9 cellular contexts compared by ENCODE assay signal in genomic region chr4:174828845-174829701, GRCh38. TPM values are rescaled to one million over a fixed set of nuclear protein-coding genes. Genes with fewer than 3 reads are reported as not detected.
DNase-seq lines count a peak whose midpoint lies in the region; ATAC-seq and TF ChIP-seq lines count a peak whose summit lies in the region.
"Had no signal": no experiment of that assay in that cellular context is flagged by ENCODE, and none has a peak within 500 bp of the region (broad histone marks: within the 10 kb centered on the region; RNA-seq: fewer than 3 reads in every experiment).

GLRA3 (minus strand) TSS chr4:174829247; CDS start chr4:174828811, 436 bp downstream.

- POLR2A ChIA-PET in T-cell (lab: Charles Lee), result no interaction called here

- H3K9me2 ChIP-seq in GM23248 (ENCODE audit: insufficient read depth), result no peaks in the 10 kb centered on the region

- no peak within 1 kb of the TSS for H3K9ac ChIP-seq in GM23248

- peak within 1 kb of the TSS; percentile 43 for H3K4me3 ChIP-seq in GM23248

- peak within 1 kb of the TSS in 2 of 3 donors; percentile 29 to 37 for H3K4me3 Mint-ChIP-seq in T-cell
- H3K4me3 Mint-ChIP-seq in naive B cell, result peak within 1 kb of the TSS in 7 of 8 donors; percentile 49 to 82 (median 72)

- H3K27me3 Mint-ChIP-seq in T-cell (peaks cover 12 to 21% of the 10 kb centered on the region in 2 donors), naive B cell (peaks cover 10 to 22% (median 18%) of the 10 kb centered on the region in 3 donors)

- no peaks in the 10 kb centered on the region for H3K36me3 Mint-ChIP-seq in T-cell
- H3K36me3 Mint-ChIP-seq in naive B cell, result peaks cover 0 to 5% of the 10 kb centered on the region in 2 donors

- H3K27ac ChIP-seq in GM23248, result no peak within 1 kb of the TSS

- H3K9me3 Mint-ChIP-seq in T-cell (peaks cover under 1 to 12% (median 4%) of the 10 kb centered on the region in 3 donors), naive B cell (peaks cover 4 to 12% (median 6%) of the 10 kb centered on the region in 7 donors)

- H3K9me3 ChIP-seq in GM23248 (ENCODE audit: low read depth), result no peaks in the 10 kb centered on the region

- H3K4me2 ChIP-seq in GM23248 (ENCODE audit: unreplicated experiment), result peak within 1 kb of the TSS; percentile 68

- H3K27ac Mint-ChIP-seq in T-cell (peak within 1 kb of the TSS in 1 of 2 donors; percentile 57), naive B cell (no peak within 1 kb of the TSS)

- peaks cover 3 to 12% (median 6%) of the 10 kb centered on the region in 3 donors for H3K4me1 Mint-ChIP-seq in T-cell
- H3K4me1 Mint-ChIP-seq in naive B cell, result peaks cover 0 to 14% (median 11%) of the 10 kb centered on the region in 3 donors

- no peaks in the 10 kb centered on the region for H3K79me2 ChIP-seq in GM23248 (ENCODE audit: insufficient read depth)

- no peak for TF ChIP-seq POLR2A in erythroblast (IDR thresholded peaks at IDR 0.05; ENCODE audit: low read length)

- 2 to 4% methylated on average over 34 to 40 of the region's 40 CpGs for WGBS in GM23248 (ENCODE audit: low coverage in 1 of 2, low lambda C conversion rate in 2 of 2, missing lambda C conversion rate in 2 of 2), 2 experiments

- peak; percentile 57 for DNase-seq in ELR (ENCODE audit: low read depth)
- DNase-seq in GM23248, result peak; percentile 25
- peak; percentile 90 for DNase-seq in NAMALWA (ENCODE audit: low spot score)
- DNase-seq in T-cell, result peak in 2 of 34 experiments; percentile 1 to 7
- DNase-seq in erythroblast (lab: John Stamatoyannopoulos, UW), result peak; percentile 65 to 66
- DNase-seq in naive B cell, result no peak
- no peak for DNase-seq in HT-29 (ENCODE audit: low spot score)
- no peak for DNase-seq in CD1c-positive myeloid dendritic cell (ENCODE audit: extremely low spot score)

- no peaks in the 10 kb centered on the region for H4K20me1 ChIP-seq in GM23248 (ENCODE audit: insufficient read depth)

- peak within 1 kb of the TSS; percentile 58 for H2AFZ ChIP-seq in GM23248

- in situ Hi-C loops in GM23248 (cut with MboI), result no loop called here

- ATAC-seq in T-cell (replicated peaks in 1 of 4) (no peak), naive B cell (ENCODE audit: low read depth in 2 of 2) (peak; percentile 55 to 81)

- no peaks in the 10 kb centered on the region for H3K4me1 ChIP-seq in GM23248 (ENCODE audit: insufficient read depth)

- H3K27me3 ChIP-seq in GM23248 (replicated peaks; ENCODE audit: insufficient read depth), result no peaks in the 10 kb centered on the region

- CTCF ChIA-PET in T-cell (lab: Charles Lee), result no interaction called here

- H3K36me3 ChIP-seq in GM23248 (ENCODE audit: low read depth), result no peaks in the 10 kb centered on the region

- H3F3A ChIP-seq in GM23248 (ENCODE audit: insufficient read depth), result no peaks in the 10 kb centered on the region

RNA-seq across cellular contexts. Expression of gene GLRA3, which starts in this region (rescaled TPM):
- total RNA-seq in GM23248 (2014; rRNA removed; shearing (Covaris generic)), result not detected in 2 replicates
- polyA plus RNA-seq in GM23248 (2016; fragmentation: Nextera tagmentation; extraction: Ambion mirVana), result not detected in 2 replicates
- total RNA-seq in T-cell, result not detected
- polyA plus RNA-seq in naive B cell (ENCODE audit: low read depth in 6 of 6), result under 1 TPM in 1 of 6 donors, not detected in 5; 0.04 TPM
- not detected in 2 replicates for total RNA-seq in HT-29 (2014; rRNA removed; shearing (Covaris generic))
- total RNA-seq: T-helper 2 cell treated with Interferon-gamma antibody and Interleukin-4, amounts not matched to agents 100 ng/mL and 5 ng/mL, for 36 hours had no signal

Comparison
In these comparisons a context has a peak if more than half of its experiments do, and no peak if none do; other contexts are left out.
1. Peak in DNase-seq, H3K4me3 ChIP-seq and H3K4me2 ChIP-seq in GM23248; RNA of the gene not detected or under 1 TPM.
2. Peak in ATAC-seq in naive B cell; RNA of the gene not detected or under 1 TPM.
3. DNase-seq: peak in ELR (single experiment), NAMALWA (single experiment) and erythroblast (2 of 2); none in naive B cell (single experiment), HT-29 (single experiment) and CD1c-positive myeloid dendritic cell (single experiment).